Comparison of ENCODE assay signal across 1 cellular context in the genomic region with DNA sequence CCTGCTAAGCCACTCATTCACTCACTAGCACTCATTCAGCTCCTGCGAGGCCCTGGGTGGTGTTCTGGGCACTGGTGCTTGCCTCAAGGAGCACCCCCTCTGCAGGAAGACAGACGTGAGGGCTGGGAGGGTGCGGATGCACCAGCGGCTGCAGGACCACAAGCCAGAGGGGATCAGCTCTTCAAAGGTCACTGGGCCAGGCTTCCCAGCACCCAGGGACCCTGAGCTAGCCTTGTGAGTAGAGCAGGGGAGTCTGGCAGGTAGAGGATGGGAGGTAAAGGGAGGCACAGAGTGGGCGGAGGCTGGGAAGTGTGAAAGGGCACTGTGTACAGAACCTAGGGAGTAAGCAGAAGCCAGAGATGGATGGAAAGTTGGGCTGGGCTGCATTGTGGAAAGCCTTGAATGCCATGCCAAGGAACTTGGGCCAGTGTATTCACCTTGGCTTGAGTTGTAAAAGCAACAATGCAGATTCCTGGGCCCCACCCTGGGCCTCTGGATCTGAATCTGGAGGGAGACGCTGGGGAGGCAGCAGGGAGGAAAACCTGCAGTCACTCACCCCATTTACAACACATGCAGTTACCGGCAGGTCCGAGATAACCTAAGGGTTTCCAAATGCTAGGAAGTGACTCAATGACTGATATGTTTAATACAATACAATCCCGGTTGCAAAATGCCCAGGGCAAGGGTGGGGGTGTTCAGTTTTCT.
TF ChIP-seq lines count a peak whose summit lies in the region.

No MANE protein-coding gene starts in this region.

TF ChIP-seq in GM12878, 131 proteins besides CTCF, POLR2A, EP300 and RAD21 (continued from another document and continues in another):
- TF ChIP-seq, protein P1, sequence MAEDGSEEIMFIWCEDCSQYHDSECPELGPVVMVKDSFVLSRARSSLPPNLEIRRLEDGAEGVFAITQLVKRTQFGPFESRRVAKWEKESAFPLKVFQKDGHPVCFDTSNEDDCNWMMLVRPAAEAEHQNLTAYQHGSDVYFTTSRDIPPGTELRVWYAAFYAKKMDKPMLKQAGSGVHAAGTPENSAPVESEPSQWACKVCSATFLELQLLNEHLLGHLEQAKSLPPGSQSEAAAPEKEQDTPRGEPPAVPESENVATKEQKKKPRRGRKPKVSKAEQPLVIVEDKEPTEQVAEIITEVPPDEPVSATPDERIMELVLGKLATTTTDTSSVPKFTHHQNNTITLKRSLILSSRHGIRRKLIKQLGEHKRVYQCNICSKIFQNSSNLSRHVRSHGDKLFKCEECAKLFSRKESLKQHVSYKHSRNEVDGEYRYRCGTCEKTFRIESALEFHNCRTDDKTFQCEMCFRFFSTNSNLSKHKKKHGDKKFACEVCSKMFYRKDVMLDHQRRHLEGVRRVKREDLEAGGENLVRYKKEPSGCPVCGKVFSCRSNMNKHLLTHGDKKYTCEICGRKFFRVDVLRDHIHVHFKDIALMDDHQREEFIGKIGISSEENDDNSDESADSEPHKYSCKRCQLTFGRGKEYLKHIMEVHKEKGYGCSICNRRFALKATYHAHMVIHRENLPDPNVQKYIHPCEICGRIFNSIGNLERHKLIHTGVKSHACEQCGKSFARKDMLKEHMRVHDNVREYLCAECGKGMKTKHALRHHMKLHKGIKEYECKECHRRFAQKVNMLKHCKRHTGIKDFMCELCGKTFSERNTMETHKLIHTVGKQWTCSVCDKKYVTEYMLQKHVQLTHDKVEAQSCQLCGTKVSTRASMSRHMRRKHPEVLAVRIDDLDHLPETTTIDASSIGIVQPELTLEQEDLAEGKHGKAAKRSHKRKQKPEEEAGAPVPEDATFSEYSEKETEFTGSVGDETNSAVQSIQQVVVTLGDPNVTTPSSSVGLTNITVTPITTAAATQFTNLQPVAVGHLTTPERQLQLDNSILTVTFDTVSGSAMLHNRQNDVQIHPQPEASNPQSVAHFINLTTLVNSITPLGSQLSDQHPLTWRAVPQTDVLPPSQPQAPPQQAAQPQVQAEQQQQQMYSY (CRISPR knock-in tag; IDR thresholded peaks at IDR 0.05), result no peak
- no peak for TF ChIP-seq GABPA (IDR thresholded peaks at IDR 0.05; ENCODE audit: low read depth)
- no peak for TF ChIP-seq SIN3A (IDR thresholded peaks at IDR 0.05; ENCODE audit: low read depth, low read length)
- no peak for TF ChIP-seq MYC (IDR thresholded peaks at IDR 0.05; ENCODE audit: insufficient read depth, insufficient read length, insufficient replicate concordance, low read length, severe bottlenecking)
- TF ChIP-seq, protein P2, sequence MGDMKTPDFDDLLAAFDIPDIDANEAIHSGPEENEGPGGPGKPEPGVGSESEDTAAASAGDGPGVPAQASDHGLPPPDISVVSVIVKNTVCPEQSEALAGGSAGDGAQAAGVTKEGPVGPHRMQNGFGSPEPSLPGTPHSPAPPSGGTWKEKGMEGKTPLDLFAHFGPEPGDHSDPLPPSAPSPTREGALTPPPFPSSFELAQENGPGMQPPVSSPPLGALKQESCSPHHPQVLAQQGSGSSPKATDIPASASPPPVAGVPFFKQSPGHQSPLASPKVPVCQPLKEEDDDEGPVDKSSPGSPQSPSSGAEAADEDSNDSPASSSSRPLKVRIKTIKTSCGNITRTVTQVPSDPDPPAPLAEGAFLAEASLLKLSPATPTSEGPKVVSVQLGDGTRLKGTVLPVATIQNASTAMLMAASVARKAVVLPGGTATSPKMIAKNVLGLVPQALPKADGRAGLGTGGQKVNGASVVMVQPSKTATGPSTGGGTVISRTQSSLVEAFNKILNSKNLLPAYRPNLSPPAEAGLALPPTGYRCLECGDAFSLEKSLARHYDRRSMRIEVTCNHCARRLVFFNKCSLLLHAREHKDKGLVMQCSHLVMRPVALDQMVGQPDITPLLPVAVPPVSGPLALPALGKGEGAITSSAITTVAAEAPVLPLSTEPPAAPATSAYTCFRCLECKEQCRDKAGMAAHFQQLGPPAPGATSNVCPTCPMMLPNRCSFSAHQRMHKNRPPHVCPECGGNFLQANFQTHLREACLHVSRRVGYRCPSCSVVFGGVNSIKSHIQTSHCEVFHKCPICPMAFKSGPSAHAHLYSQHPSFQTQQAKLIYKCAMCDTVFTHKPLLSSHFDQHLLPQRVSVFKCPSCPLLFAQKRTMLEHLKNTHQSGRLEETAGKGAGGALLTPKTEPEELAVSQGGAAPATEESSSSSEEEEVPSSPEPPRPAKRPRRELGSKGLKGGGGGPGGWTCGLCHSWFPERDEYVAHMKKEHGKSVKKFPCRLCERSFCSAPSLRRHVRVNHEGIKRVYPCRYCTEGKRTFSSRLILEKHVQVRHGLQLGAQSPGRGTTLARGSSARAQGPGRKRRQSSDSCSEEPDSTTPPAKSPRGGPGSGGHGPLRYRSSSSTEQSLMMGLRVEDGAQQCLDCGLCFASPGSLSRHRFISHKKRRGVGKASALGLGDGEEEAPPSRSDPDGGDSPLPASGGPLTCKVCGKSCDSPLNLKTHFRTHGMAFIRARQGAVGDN (IDR thresholded peaks at IDR 0.05), result no peak; the same call in 1 of the 2 replicates
- no peak for TF ChIP-seq PAX5 (IDR thresholded peaks at IDR 0.05; ENCODE audit: borderline replicate concordance, low read depth, low read length)
- peak; percentile 66 for TF ChIP-seq ZNF24 (IDR thresholded peaks at IDR 0.05)
- TF ChIP-seq SRF (IDR thresholded peaks at IDR 0.05; ENCODE audit: low read depth in 2 of 2, low read length in 2 of 2), result no peak
- TF ChIP-seq, protein P3, sequence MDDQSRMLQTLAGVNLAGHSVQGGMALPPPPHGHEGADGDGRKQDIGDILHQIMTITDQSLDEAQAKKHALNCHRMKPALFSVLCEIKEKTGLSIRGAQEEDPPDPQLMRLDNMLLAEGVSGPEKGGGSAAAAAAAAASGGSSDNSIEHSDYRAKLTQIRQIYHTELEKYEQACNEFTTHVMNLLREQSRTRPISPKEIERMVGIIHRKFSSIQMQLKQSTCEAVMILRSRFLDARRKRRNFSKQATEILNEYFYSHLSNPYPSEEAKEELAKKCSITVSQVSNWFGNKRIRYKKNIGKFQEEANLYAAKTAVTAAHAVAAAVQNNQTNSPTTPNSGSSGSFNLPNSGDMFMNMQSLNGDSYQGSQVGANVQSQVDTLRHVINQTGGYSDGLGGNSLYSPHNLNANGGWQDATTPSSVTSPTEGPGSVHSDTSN (IDR thresholded peaks at IDR 0.05; ENCODE audit: insufficient replicate concordance, low read depth, low read length), result no peak
- TF ChIP-seq MTA3 (IDR thresholded peaks at IDR 0.05; ENCODE audit: borderline replicate concordance, low read length), result no peak
- TF ChIP-seq SMARCA5 (IDR thresholded peaks at IDR 0.05), result 0 out of 2 replicates have a peak, but pooled peaks have one; percentile 47
- no peak for TF ChIP-seq ZBED1 (IDR thresholded peaks at IDR 0.05; ENCODE audit: borderline replicate concordance)
- TF ChIP-seq TCF12 (IDR thresholded peaks at IDR 0.05; ENCODE audit: low read depth, low read length), result no peak
- TF ChIP-seq FOXK2 (IDR thresholded peaks at IDR 0.05), result no peak
- no peak for TF ChIP-seq NFXL1 (IDR thresholded peaks at IDR 0.05; ENCODE audit: borderline replicate concordance)
- no peak for TF ChIP-seq HCFC1 (IDR thresholded peaks at IDR 0.05; ENCODE audit: low read length)
- TF ChIP-seq DPF2 (IDR thresholded peaks at IDR 0.05), result 0 out of 2 replicates have a peak, but pooled peaks have one; percentile 21
- peak; percentile 26; the same call in 1 of the 2 replicates for TF ChIP-seq NBN (IDR thresholded peaks at IDR 0.05)
- TF ChIP-seq EZH2 (IDR thresholded peaks at IDR 0.05; ENCODE audit: borderline replicate concordance, control insufficient read depth, low read depth, low read length), result no peak
- TF ChIP-seq SMAD1 (IDR thresholded peaks at IDR 0.05; ENCODE audit: low read depth, partially characterized antibody), result no peak
- TF ChIP-seq, protein P4, sequence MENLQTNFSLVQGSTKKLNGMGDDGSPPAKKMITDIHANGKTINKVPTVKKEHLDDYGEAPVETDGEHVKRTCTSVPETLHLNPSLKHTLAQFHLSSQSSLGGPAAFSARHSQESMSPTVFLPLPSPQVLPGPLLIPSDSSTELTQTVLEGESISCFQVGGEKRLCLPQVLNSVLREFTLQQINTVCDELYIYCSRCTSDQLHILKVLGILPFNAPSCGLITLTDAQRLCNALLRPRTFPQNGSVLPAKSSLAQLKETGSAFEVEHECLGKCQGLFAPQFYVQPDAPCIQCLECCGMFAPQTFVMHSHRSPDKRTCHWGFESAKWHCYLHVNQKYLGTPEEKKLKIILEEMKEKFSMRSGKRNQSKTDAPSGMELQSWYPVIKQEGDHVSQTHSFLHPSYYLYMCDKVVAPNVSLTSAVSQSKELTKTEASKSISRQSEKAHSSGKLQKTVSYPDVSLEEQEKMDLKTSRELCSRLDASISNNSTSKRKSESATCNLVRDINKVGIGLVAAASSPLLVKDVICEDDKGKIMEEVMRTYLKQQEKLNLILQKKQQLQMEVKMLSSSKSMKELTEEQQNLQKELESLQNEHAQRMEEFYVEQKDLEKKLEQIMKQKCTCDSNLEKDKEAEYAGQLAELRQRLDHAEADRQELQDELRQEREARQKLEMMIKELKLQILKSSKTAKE (IDR thresholded peaks at IDR 0.05; ENCODE audit: low read depth, poor library complexity, severe bottlenecking), result no peak
- TF ChIP-seq, protein P5, sequence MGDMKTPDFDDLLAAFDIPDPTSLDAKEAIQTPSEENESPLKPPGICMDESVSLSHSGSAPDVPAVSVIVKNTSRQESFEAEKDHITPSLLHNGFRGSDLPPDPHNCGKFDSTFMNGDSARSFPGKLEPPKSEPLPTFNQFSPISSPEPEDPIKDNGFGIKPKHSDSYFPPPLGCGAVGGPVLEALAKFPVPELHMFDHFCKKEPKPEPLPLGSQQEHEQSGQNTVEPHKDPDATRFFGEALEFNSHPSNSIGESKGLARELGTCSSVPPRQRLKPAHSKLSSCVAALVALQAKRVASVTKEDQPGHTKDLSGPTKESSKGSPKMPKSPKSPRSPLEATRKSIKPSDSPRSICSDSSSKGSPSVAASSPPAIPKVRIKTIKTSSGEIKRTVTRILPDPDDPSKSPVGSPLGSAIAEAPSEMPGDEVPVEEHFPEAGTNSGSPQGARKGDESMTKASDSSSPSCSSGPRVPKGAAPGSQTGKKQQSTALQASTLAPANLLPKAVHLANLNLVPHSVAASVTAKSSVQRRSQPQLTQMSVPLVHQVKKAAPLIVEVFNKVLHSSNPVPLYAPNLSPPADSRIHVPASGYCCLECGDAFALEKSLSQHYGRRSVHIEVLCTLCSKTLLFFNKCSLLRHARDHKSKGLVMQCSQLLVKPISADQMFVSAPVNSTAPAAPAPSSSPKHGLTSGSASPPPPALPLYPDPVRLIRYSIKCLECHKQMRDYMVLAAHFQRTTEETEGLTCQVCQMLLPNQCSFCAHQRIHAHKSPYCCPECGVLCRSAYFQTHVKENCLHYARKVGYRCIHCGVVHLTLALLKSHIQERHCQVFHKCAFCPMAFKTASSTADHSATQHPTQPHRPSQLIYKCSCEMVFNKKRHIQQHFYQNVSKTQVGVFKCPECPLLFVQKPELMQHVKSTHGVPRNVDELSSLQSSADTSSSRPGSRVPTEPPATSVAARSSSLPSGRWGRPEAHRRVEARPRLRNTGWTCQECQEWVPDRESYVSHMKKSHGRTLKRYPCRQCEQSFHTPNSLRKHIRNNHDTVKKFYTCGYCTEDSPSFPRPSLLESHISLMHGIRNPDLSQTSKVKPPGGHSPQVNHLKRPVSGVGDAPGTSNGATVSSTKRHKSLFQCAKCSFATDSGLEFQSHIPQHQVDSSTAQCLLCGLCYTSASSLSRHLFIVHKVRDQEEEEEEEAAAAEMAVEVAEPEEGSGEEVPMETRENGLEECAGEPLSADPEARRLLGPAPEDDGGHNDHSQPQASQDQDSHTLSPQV (IDR thresholded peaks at IDR 0.05), result no peak
- 0 out of 2 replicates have a peak, but pooled peaks have one; percentile 13 for TF ChIP-seq NR2F1 (conservative IDR thresholded peaks at IDR 0.05)
- TF ChIP-seq, protein P6, sequence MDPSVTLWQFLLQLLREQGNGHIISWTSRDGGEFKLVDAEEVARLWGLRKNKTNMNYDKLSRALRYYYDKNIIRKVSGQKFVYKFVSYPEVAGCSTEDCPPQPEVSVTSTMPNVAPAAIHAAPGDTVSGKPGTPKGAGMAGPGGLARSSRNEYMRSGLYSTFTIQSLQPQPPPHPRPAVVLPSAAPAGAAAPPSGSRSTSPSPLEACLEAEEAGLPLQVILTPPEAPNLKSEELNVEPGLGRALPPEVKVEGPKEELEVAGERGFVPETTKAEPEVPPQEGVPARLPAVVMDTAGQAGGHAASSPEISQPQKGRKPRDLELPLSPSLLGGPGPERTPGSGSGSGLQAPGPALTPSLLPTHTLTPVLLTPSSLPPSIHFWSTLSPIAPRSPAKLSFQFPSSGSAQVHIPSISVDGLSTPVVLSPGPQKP (IDR thresholded peaks at IDR 0.05; ENCODE audit: low read depth, low read length), result no peak
- TF ChIP-seq CBFB (IDR thresholded peaks at IDR 0.05; ENCODE audit: low read depth), result no peak
- TF ChIP-seq, protein P7, sequence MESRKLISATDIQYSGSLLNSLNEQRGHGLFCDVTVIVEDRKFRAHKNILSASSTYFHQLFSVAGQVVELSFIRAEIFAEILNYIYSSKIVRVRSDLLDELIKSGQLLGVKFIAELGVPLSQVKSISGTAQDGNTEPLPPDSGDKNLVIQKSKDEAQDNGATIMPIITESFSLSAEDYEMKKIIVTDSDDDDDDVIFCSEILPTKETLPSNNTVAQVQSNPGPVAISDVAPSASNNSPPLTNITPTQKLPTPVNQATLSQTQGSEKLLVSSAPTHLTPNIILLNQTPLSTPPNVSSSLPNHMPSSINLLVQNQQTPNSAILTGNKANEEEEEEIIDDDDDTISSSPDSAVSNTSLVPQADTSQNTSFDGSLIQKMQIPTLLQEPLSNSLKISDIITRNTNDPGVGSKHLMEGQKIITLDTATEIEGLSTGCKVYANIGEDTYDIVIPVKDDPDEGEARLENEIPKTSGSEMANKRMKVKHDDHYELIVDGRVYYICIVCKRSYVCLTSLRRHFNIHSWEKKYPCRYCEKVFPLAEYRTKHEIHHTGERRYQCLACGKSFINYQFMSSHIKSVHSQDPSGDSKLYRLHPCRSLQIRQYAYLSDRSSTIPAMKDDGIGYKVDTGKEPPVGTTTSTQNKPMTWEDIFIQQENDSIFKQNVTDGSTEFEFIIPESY (IDR thresholded peaks at IDR 0.05), result no peak
- no peak; the same call in none of the 2 replicates for TF ChIP-seq HDGF (IDR thresholded peaks at IDR 0.05)
- no peak for TF ChIP-seq NFYA (IDR thresholded peaks at IDR 0.05; ENCODE audit: borderline replicate concordance, low read depth, low read length)
- no peak for TF ChIP-seq TAF1 (IDR thresholded peaks at IDR 0.05; ENCODE audit: borderline replicate concordance, low read depth, low read length)
- no peak for TF ChIP-seq TBL1XR1 (IDR thresholded peaks at IDR 0.05; ENCODE audit: low read depth, low read length)
